ENCODE assay signal across 22 cellular contexts in the genomic region with DNA sequence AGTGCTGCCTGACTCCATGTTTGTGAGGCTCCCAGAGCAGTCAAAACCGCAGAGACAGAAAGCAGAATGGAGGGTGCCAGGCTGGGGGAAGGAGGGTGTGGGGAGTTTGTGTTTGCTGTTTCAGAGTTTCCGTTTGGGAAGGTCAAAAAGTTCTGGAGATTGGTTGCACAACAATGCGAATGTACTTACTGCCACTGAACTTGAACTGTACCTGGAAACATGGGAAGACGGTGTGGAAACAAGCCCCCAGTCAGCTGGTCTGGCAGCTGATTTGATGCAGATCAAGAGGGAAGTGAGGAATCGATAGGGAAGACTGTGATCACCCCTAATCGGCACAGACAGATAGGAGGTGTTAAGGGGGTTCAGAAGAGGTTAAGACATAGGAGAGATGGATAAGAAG. TPM values are rescaled to one million over a fixed set of nuclear protein-coding genes. Genes with fewer than 3 reads are reported as not detected.
"Had no signal": no experiment of that assay in that cellular context is flagged by ENCODE, and none has a peak within 500 bp of the region (broad histone marks: within the 10 kb centered on the region; RNA-seq: fewer than 3 reads in every experiment).

No MANE protein-coding gene starts in this region.

- H2AFZ ChIP-seq: neural progenitor cell had no signal

- H3K9me3 ChIP-seq: colonic mucosa, left ventricle myocardium inferior, mucosa of descending colon, pancreas, thoracic aorta had no signal

- H3K27me3 ChIP-seq: brain microvascular endothelial cell, colonic mucosa, pancreas had no signal

- H3K27ac Mint-ChIP-seq: activated naive CD8-positive, alpha-beta T cell treated with anti-CD3 and anti-CD28 coated beads, Interleukin-2, amount 50 U/mL, for 24 hours; activated T-helper 1 cell treated with anti-CD3 and anti-CD28 coated beads, Interleukin-12 subunit alpha, Interleukin-12 subunit beta, Interleukin-2, Interleukin-4 antibody, amounts not matched to agents 30 ng/mL and 10 ng/mL and 1 ng/mL, durations not matched to agents 14 hours and 24 hours and 36 hours; neural progenitor cell; T-helper 1 cell treated with Interleukin-12 subunit alpha and Interleukin-12 subunit beta and Interleukin-4 antibody, amounts not matched to agents 30 μg/mL and 1 μg/mL, for 36 hours had no signal

- H3K4me1 ChIP-seq: neural progenitor cell had no signal

- DNase-seq: activated CD4-positive, alpha-beta T cell treated with anti-CD3 and anti-CD28 coated beads, Interleukin-2, amount 50 U/mL, for 48 hours; activated naive CD8-positive, alpha-beta T cell treated with anti-CD3 and anti-CD28 coated beads, Interleukin-2, amount 50 U/mL, for 24 hours; activated T-cell treated with anti-CD3 and anti-CD28 coated beads for 4 hours; anterior cingulate cortex; brain microvascular endothelial cell; colonic mucosa; left ventricle myocardium inferior; mesenchymal stem cell; mucosa of descending colon; naive thymus-derived CD4-positive, alpha-beta T cell; stimulated activated CD4-positive, alpha-beta T cell treated with anti-CD3 and anti-CD28 coated beads, Interleukin-4, amount 100 ng/mL, for 1 hour had no signal

- H3K9ac ChIP-seq: neural progenitor cell had no signal

- H3K27ac ChIP-seq: brain microvascular endothelial cell, colonic mucosa, left ventricle myocardium inferior, neural progenitor cell, pancreas, thoracic aorta had no signal

- H3K4me3 ChIP-seq: colonic mucosa, left ventricle myocardium inferior, mucosa of descending colon, neural progenitor cell, pancreas, smooth muscle cell, thoracic aorta had no signal

- H3K36me3 ChIP-seq: brain microvascular endothelial cell, colonic mucosa, left ventricle myocardium inferior, neural progenitor cell, pancreas, thoracic aorta had no signal

- ATAC-seq: activated naive CD8-positive, alpha-beta T cell treated with anti-CD3 and anti-CD28 coated beads, Interleukin-2, amount 50 U/mL, for 24 hours; mucosa of descending colon; naive thymus-derived CD4-positive, alpha-beta T cell; pancreas; sciatic nerve had no signal

- FAIRE-seq: endometrium, frontal cortex, keratinocyte, pancreas had no signal

- H3K4me3 Mint-ChIP-seq: activated naive CD8-positive, alpha-beta T cell treated with anti-CD3 and anti-CD28 coated beads, Interleukin-2, amount 50 U/mL, for 24 hours; activated T-helper 1 cell treated with anti-CD3 and anti-CD28 coated beads, Interleukin-12 subunit alpha, Interleukin-12 subunit beta, Interleukin-2, Interleukin-4 antibody, amounts not matched to agents 30 ng/mL and 10 ng/mL and 1 ng/mL, durations not matched to agents 14 hours and 24 hours and 36 hours; central memory CD8-positive, alpha-beta T cell; naive thymus-derived CD4-positive, alpha-beta T cell; neural progenitor cell; T-helper 1 cell treated with Interleukin-12 subunit alpha and Interleukin-12 subunit beta and Interleukin-4 antibody, amounts not matched to agents 30 μg/mL and 1 μg/mL, for 36 hours had no signal

- H3K9me3 Mint-ChIP-seq: activated naive CD8-positive, alpha-beta T cell treated with anti-CD3 and anti-CD28 coated beads, Interleukin-2, amount 50 U/mL, for 24 hours had no signal

- H3K4me2 ChIP-seq: neural progenitor cell, smooth muscle cell had no signal

RNA-seq across cellular contexts. Expression of gene TMEM179, which starts 49.5 kb away (rescaled TPM):
- total RNA-seq: thoracic aorta had no signal
- polyA plus RNA-seq: keratinocyte; naive thymus-derived CD4-positive, alpha-beta T cell had no signal
